Comparison of ENCODE assay signal across 1 cellular context in genomic region chr1:119318466-119319309, GRCh38.
A peak's percentile ranks its signal among the peaks of the same experiment; 100 is the strongest.
TF ChIP-seq lines count a peak whose summit lies in the region.

No MANE protein-coding gene starts in this region.

TF ChIP-seq in GM12878, 131 proteins besides CTCF, POLR2A, EP300 and RAD21 (continued from another document and continues in another):
- no peak for TF ChIP-seq PRDM15 (CRISPR knock-in tag; IDR thresholded peaks at IDR 0.05)
- no peak for TF ChIP-seq WRNIP1 (IDR thresholded peaks at IDR 0.05; ENCODE audit: borderline replicate concordance, low read depth, low read length)
- TF ChIP-seq RAD51 (IDR thresholded peaks at IDR 0.05): no peak
- TF ChIP-seq IRF5 (IDR thresholded peaks at IDR 0.05; ENCODE audit: borderline replicate concordance): no peak
- no peak for TF ChIP-seq MTA3 (IDR thresholded peaks at IDR 0.05; ENCODE audit: borderline replicate concordance, low read length)
- TF ChIP-seq MEF2B (IDR thresholded peaks at IDR 0.05; ENCODE audit: partially characterized antibody, poor library complexity, severe bottlenecking): no peak
- TF ChIP-seq TAF1 (IDR thresholded peaks at IDR 0.05; ENCODE audit: borderline replicate concordance, low read depth, low read length): no peak
- TF ChIP-seq GATAD2B (conservative IDR thresholded peaks at IDR 0.05; ENCODE audit: low read depth): no peak
- no peak for TF ChIP-seq SP1 (IDR thresholded peaks at IDR 0.05; ENCODE audit: low read depth, low read length)
- TF ChIP-seq STAT3 (IDR thresholded peaks at IDR 0.05; ENCODE audit: low read depth, low read length): no peak
- peak; percentile 90 for TF ChIP-seq JUNB (IDR thresholded peaks at IDR 0.05)
- TF ChIP-seq MEF2A (IDR thresholded peaks at IDR 0.05; ENCODE audit: insufficient read depth, low read depth, low read length): no peak
- no peak for TF ChIP-seq NKRF (conservative IDR thresholded peaks at IDR 0.05)
- no peak for TF ChIP-seq NR2C2 (IDR thresholded peaks at IDR 0.05; ENCODE audit: borderline replicate concordance, control insufficient read depth, insufficient read length, low read depth)
- no peak for TF ChIP-seq E2F4 (IDR thresholded peaks at IDR 0.05; ENCODE audit: low read depth, low read length)
- TF ChIP-seq SREBF1 (IDR thresholded peaks at IDR 0.05; ENCODE audit: low read length): no peak
- no peak for TF ChIP-seq RELA (IDR thresholded peaks at IDR 0.05; ENCODE audit: borderline replicate concordance, partially characterized antibody)
- no peak for TF ChIP-seq MAX (IDR thresholded peaks at IDR 0.05; ENCODE audit: low read depth, low read length)
- no peak for TF ChIP-seq ZNF24 (IDR thresholded peaks at IDR 0.05)
- TF ChIP-seq TCF3 (IDR thresholded peaks at IDR 0.05; ENCODE audit: borderline replicate concordance, insufficient read depth, low read depth, low read length): no peak
- peak; percentile 66; the same call in 1 of the 2 replicates for TF ChIP-seq JUND (IDR thresholded peaks at IDR 0.05; ENCODE audit: low read depth, low read length)
- no peak for TF ChIP-seq CBX3 (IDR thresholded peaks at IDR 0.05; ENCODE audit: borderline replicate concordance, low read depth)
- TF ChIP-seq PAX5 (IDR thresholded peaks at IDR 0.05; ENCODE audit: borderline replicate concordance, low read depth, low read length): peak; percentile 38; the same call in 1 of the 2 replicates
- TF ChIP-seq ASH2L (IDR thresholded peaks at IDR 0.05; ENCODE audit: borderline replicate concordance, low read depth): no peak
- no peak for TF ChIP-seq RBBP5 (conservative IDR thresholded peaks at IDR 0.05)
- no peak for TF ChIP-seq RCOR1 (conservative IDR thresholded peaks at IDR 0.05; ENCODE audit: low read depth, low read length)
- TF ChIP-seq ELK1 (IDR thresholded peaks at IDR 0.05; ENCODE audit: low read depth, low read length): no peak
- TF ChIP-seq CREM (IDR thresholded peaks at IDR 0.05; ENCODE audit: low read depth): peak; percentile 69; the same call in 1 of the 2 replicates
- TF ChIP-seq CBX5 (IDR thresholded peaks at IDR 0.05; ENCODE audit: low read depth): no peak
- TF ChIP-seq ZNF592 (IDR thresholded peaks at IDR 0.05): peak; percentile 33; the same call in 1 of the 2 replicates
- no peak for TF ChIP-seq STAT1 (conservative IDR thresholded peaks at IDR 0.05)
- no peak for TF ChIP-seq GABPA (IDR thresholded peaks at IDR 0.05; ENCODE audit: low read depth)
- TF ChIP-seq PBX3 (IDR thresholded peaks at IDR 0.05; ENCODE audit: insufficient replicate concordance, low read depth, low read length): no peak
- TF ChIP-seq SMARCA5 (IDR thresholded peaks at IDR 0.05): no peak
- no peak for TF ChIP-seq SIN3A (IDR thresholded peaks at IDR 0.05; ENCODE audit: low read depth, low read length)
- no peak for TF ChIP-seq TBL1XR1 (IDR thresholded peaks at IDR 0.05; ENCODE audit: low read depth, low read length)
- TF ChIP-seq BCL11A (IDR thresholded peaks at IDR 0.05; ENCODE audit: low read depth, low read length): 0 out of 2 replicates have a peak, but pooled peaks have one; percentile 42
- no peak for TF ChIP-seq BRCA1 (IDR thresholded peaks at IDR 0.05; ENCODE audit: low read depth, low read length)
- TF ChIP-seq ZBTB40 (IDR thresholded peaks at IDR 0.05; ENCODE audit: borderline replicate concordance): no peak
- TF ChIP-seq SMC3 (IDR thresholded peaks at IDR 0.05; ENCODE audit: borderline replicate concordance, low read length): no peak
